10 cellular contexts compared by ENCODE assay signal in genomic region chr5:139664273-139664693, GRCh38. TPM values are rescaled to one million over a fixed set of nuclear protein-coding genes. Genes with fewer than 3 reads are reported as not detected.
DNase-seq lines count a peak whose midpoint lies in the region; ATAC-seq and TF ChIP-seq lines count a peak whose summit lies in the region.
"Had no signal": no experiment of that assay in that cellular context is flagged by ENCODE, and none has a peak within 500 bp of the region (broad histone marks: within the 10 kb centered on the region; RNA-seq: fewer than 3 reads in every experiment).

No MANE protein-coding gene starts in this region.

- H3K27ac ChIP-seq in OCI-LY1 (ENCODE audit: low read depth, low read length, poor library complexity, severe bottlenecking): peak overlapping the region; percentile 97
- H3K27ac ChIP-seq in naive thymus-derived CD4-positive, alpha-beta T cell (ENCODE audit: low read depth, low read length): no peak overlapping the region
- H3K27ac ChIP-seq: epithelial cell of prostate had no signal

- no peak for DNase-seq in naive thymus-derived CD4-positive, alpha-beta T cell
- no peak for DNase-seq in AG20443 (ENCODE audit: low spot score)
- DNase-seq in activated T-cell treated with anti-CD3 and anti-CD28 coated beads, Interleukin-2, amount 50 U/mL, for 72 hours: no peak
- DNase-seq in D341Med (ENCODE audit: low spot score): no peak

- H3K9me2 ChIP-seq in OCI-LY1 (ENCODE audit: low read depth, low read length): no peaks in the 10 kb centered on the region

- H3K9ac ChIP-seq in OCI-LY1 (ENCODE audit: low read length): peak overlapping the region; percentile 22; the same call in 1 of the 2 replicates

- POLR2A ChIA-PET in naive thymus-derived CD4-positive, alpha-beta T cell (lab: Charles Lee): interaction anchor here (1.3 kb wide), 1 partner anchor 28 kb away, joined by 3 read pairs; no protein-coding TSS in a partner anchor

- peaks cover 13% of the 10 kb centered on the region; the same call in 1 of the 2 replicates for H3K36me3 ChIP-seq in OCI-LY1 (ENCODE audit: insufficient read depth, low read length)
- H3K36me3 ChIP-seq in naive thymus-derived CD4-positive, alpha-beta T cell (ENCODE audit: control insufficient read depth in 2 of 3, insufficient read depth in 3 of 3, low read length in 3 of 3): no peaks in the 10 kb centered on the region

- no peak overlapping the region for H3K4me3 Mint-ChIP-seq in naive thymus-derived CD4-positive, alpha-beta T cell
- no peak overlapping the region for H3K4me3 Mint-ChIP-seq in activated T-cell treated with anti-CD3 and anti-CD28 coated beads, Interleukin-2, amount 50 U/mL, for 72 hours
- H3K4me3 Mint-ChIP-seq: T-cell had no signal

- no peaks in the 10 kb centered on the region for H3K9me3 Mint-ChIP-seq in naive thymus-derived CD4-positive, alpha-beta T cell
- H3K9me3 Mint-ChIP-seq in activated T-cell treated with anti-CD3 and anti-CD28 coated beads, Interleukin-2, amount 50 U/mL, for 72 hours: no peaks in the 10 kb centered on the region
- H3K9me3 Mint-ChIP-seq: T-cell had no signal

- H3K4me2 ChIP-seq in OCI-LY1 (ENCODE audit: low read length): peak overlapping the region; percentile 96; the same call in 1 of the 2 replicates

- TF ChIP-seq POLR2A in GM18505 (IDR thresholded peaks at IDR 0.05; ENCODE audit: borderline replicate concordance, extremely low read depth, insufficient read depth, insufficient read length): no peak

- peaks cover 99% of the 10 kb centered on the region for H3K4me1 ChIP-seq in OCI-LY1 (ENCODE audit: insufficient read depth, low read length, severe bottlenecking)
- H3K4me1 ChIP-seq in naive thymus-derived CD4-positive, alpha-beta T cell (ENCODE audit: control insufficient read depth in 2 of 2, insufficient read depth in 2 of 2, low read length in 2 of 2): peaks cover 22 to 31% of the 10 kb centered on the region in 2 donors

- H3K36me3 Mint-ChIP-seq in naive thymus-derived CD4-positive, alpha-beta T cell: no peaks in the 10 kb centered on the region
- no peaks in the 10 kb centered on the region for H3K36me3 Mint-ChIP-seq in activated T-cell treated with anti-CD3 and anti-CD28 coated beads, Interleukin-2, amount 50 U/mL, for 72 hours (ENCODE audit: insufficient read depth in 2 of 2)
- H3K36me3 Mint-ChIP-seq: T-cell had no signal

- no peaks in the 10 kb centered on the region for H3K27me3 ChIP-seq in OCI-LY1 (ENCODE audit: insufficient read depth, low read length)
- peaks cover 0 to 3% of the 10 kb centered on the region in 2 donors for H3K27me3 ChIP-seq in naive thymus-derived CD4-positive, alpha-beta T cell (ENCODE audit: control insufficient read depth in 2 of 2, insufficient read depth in 2 of 2, low read length in 2 of 2)

- no peak for TF ChIP-seq CTCF in OCI-LY1 (IDR thresholded peaks at IDR 0.05; ENCODE audit: low read length)

- intact Hi-C loops in naive thymus-derived CD4-positive, alpha-beta T cell (cut with micrococcal nuclease): no loop called here

- peak; percentile 40 for ATAC-seq in GM18498 (IDR thresholded peaks at IDR 0.05; ENCODE audit: unreplicated experiment)
- peak; percentile 35 for ATAC-seq in HG02588 (IDR thresholded peaks at IDR 0.05; ENCODE audit: unreplicated experiment)
- ATAC-seq in naive thymus-derived CD4-positive, alpha-beta T cell: peak; percentile 75
- no peak for ATAC-seq in GM18505 (IDR thresholded peaks at IDR 0.05; ENCODE audit: unreplicated experiment)
- no peak for ATAC-seq in activated T-cell treated with anti-CD3 and anti-CD28 coated beads, Interleukin-2, amount 50 U/mL, for 72 hours (replicated peaks in 1 of 2)
- ATAC-seq: T-cell had no signal

- H3K79me2 ChIP-seq in OCI-LY1 (ENCODE audit: insufficient read depth, low read length): peaks cover 25% of the 10 kb centered on the region

- no peaks in the 10 kb centered on the region for H3K27me3 Mint-ChIP-seq in naive thymus-derived CD4-positive, alpha-beta T cell
- peaks cover 1% of the 10 kb centered on the region for H3K27me3 Mint-ChIP-seq in activated T-cell treated with anti-CD3 and anti-CD28 coated beads, Interleukin-2, amount 50 U/mL, for 72 hours (ENCODE audit: low read depth)
- H3K27me3 Mint-ChIP-seq: T-cell had no signal

- CTCF ChIA-PET in naive thymus-derived CD4-positive, alpha-beta T cell (lab: Charles Lee): interaction anchor here (0.6 kb wide), 1 partner anchor 112 kb away, joined by 3 read pairs; no protein-coding TSS in a partner anchor

- H3K4me1 Mint-ChIP-seq in naive thymus-derived CD4-positive, alpha-beta T cell: peaks cover 0 to 33% (median 21%) of the 10 kb centered on the region in 7 donors
- H3K4me1 Mint-ChIP-seq in activated T-cell treated with anti-CD3 and anti-CD28 coated beads, Interleukin-2, amount 50 U/mL, for 72 hours (ENCODE audit: low read depth): peaks cover 16% of the 10 kb centered on the region

- H2AFZ ChIP-seq in OCI-LY1 (ENCODE audit: low read length): no peak overlapping the region

- H3F3A ChIP-seq in OCI-LY1 (ENCODE audit: insufficient read depth, low read length): no peaks in the 10 kb centered on the region

- H3K4me3 ChIP-seq in OCI-LY1 (ENCODE audit: low read depth, low read length, poor library complexity, severe bottlenecking): no peak overlapping the region
- H3K4me3 ChIP-seq in naive thymus-derived CD4-positive, alpha-beta T cell (ENCODE audit: low read length): no peak overlapping the region

- H4K20me1 ChIP-seq in OCI-LY1 (ENCODE audit: insufficient read depth, low read length): no peaks in the 10 kb centered on the region

- H3K9me3 ChIP-seq in OCI-LY1 (ENCODE audit: low read length): no peaks in the 10 kb centered on the region
- no peaks in the 10 kb centered on the region for H3K9me3 ChIP-seq in naive thymus-derived CD4-positive, alpha-beta T cell (ENCODE audit: control insufficient read depth in 2 of 3, low read length in 3 of 3)

- H3K27ac Mint-ChIP-seq in naive thymus-derived CD4-positive, alpha-beta T cell: peak overlapping the region in 1 of 9 donors; percentile 55
- H3K27ac Mint-ChIP-seq in activated T-cell treated with anti-CD3 and anti-CD28 coated beads, Interleukin-2, amount 50 U/mL, for 72 hours: no peak overlapping the region
- H3K27ac Mint-ChIP-seq: T-cell had no signal

RNA-seq across cellular contexts. Expression of gene CXXC5, which starts 16.1 kb away (rescaled TPM):
- total RNA-seq in naive thymus-derived CD4-positive, alpha-beta T cell: 10 to 100 TPM in 1 of 5 experiments, 1 to 10 TPM in 3, under 1 TPM in 1; 0.73 to 21.4 (median 3.5) TPM
- 1 to 10 TPM; 1.7 to 2.2 TPM for polyA plus RNA-seq in naive thymus-derived CD4-positive, alpha-beta T cell
- 1 to 10 TPM; 1.2 to 1.9 TPM for total RNA-seq in activated T-cell treated with anti-CD3 and anti-CD28 coated beads, Interleukin-2, amount 50 U/mL, for 72 hours

Comparison
In these comparisons a context has a peak if more than half of its experiments do, and no peak if none do; other contexts are left out.
1. ATAC-seq: peak in GM18498 (single experiment), HG02588 (single experiment) and naive thymus-derived CD4-positive, alpha-beta T cell (single experiment); none in GM18505 (single experiment) and activated T-cell treated with anti-CD3 and anti-CD28 coated beads, Interleukin-2, amount 50 U/mL, for 72 hours (0 of 2).